In the genomic region with DNA sequence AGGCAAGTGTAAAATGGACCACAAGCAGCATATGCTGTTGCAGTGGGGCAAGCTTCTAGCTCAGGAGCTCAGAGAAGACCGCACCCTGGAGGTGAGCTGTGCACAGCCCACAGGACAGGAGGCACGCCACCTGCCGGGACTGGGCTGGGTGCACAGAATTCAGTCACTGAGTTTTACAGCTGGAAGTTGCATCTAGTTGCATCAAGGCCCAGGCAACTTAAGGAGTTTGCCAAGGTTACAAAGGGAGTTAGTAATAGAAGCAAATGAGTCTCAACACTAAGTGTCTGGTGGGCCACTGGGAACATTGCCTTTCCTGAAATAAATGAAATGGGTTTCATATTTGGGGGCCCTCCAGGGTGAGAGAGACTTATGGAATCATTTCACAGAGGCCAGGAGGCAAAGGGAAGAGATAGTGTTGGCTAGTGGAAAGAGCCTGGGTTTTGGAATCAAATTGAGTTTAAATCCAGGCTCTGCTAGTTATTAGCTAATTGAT, we compare ENCODE assay signal across 8 cellular contexts. TPM values are rescaled to one million over a fixed set of nuclear protein-coding genes. Genes with fewer than 3 reads are reported as not detected.
DNase-seq lines count a peak whose midpoint lies in the region; ATAC-seq and TF ChIP-seq lines count a peak whose summit lies in the region.

No MANE protein-coding gene starts in this region.

- no peaks in the 10 kb centered on the region for H3K9me3 Mint-ChIP-seq in activated naive CD8-positive, alpha-beta T cell treated with anti-CD3 and anti-CD28 coated beads for 36 hours

- H3K4me3 ChIP-seq in GM12875 (ENCODE audit: low read depth, low read length) (no peak overlapping the region), HL-60 (replicated peaks; ENCODE audit: insufficient read depth, low read length) (no peak overlapping the region)

- H3K4me1 Mint-ChIP-seq in activated naive CD8-positive, alpha-beta T cell treated with anti-CD3 and anti-CD28 coated beads for 36 hours, result peaks cover 54% of the 10 kb centered on the region

- TF ChIP-seq CTCF in GM12875 (IDR thresholded peaks at IDR 0.05; ENCODE audit: borderline replicate concordance, insufficient read depth, low read depth, low read length), result peak; percentile 90
- no peak for TF ChIP-seq CTCF in HL-60 (IDR thresholded peaks at IDR 0.05; ENCODE audit: insufficient read depth, low read length)

- ATAC-seq in GM21390 (IDR thresholded peaks at IDR 0.05; ENCODE audit: unreplicated experiment), result peak; percentile 59

- peaks cover 13% of the 10 kb centered on the region for H3K27me3 Mint-ChIP-seq in activated naive CD8-positive, alpha-beta T cell treated with anti-CD3 and anti-CD28 coated beads for 36 hours

- H3K27ac ChIP-seq in HL-60 (replicated peaks), result peak overlapping the region; percentile 69

- H3K4me3 Mint-ChIP-seq in activated naive CD8-positive, alpha-beta T cell treated with anti-CD3 and anti-CD28 coated beads for 36 hours, result no peak overlapping the region

- no peaks in the 10 kb centered on the region for H3K27me3 ChIP-seq in HL-60 (ENCODE audit: insufficient read depth, poor library complexity, severe bottlenecking)

- DNase-seq in HL-60 (ENCODE audit: low read depth in 1 of 2, low spot score in 1 of 2), result peak in 1 of 2 experiments; percentile 75
- peak; percentile 24 for DNase-seq in activated naive CD8-positive, alpha-beta T cell treated with anti-CD3 and anti-CD28 coated beads for 36 hours
- DNase-seq in renal cortical epithelial cell (ENCODE audit: low read depth), result peak; percentile 29
- DNase-seq in T-helper 9 cell, result no peak
- no peak for DNase-seq in ecto neural progenitor cell (ENCODE audit: low spot score)
- no peak for DNase-seq in NCI-H2081 treated with DMSO at 0.1 percent for 48 hours (lab: John Stamatoyannopoulos, UW)

- peak overlapping the region; percentile 90 for H3K27ac Mint-ChIP-seq in activated naive CD8-positive, alpha-beta T cell treated with anti-CD3 and anti-CD28 coated beads for 36 hours

- H3K36me3 Mint-ChIP-seq in activated naive CD8-positive, alpha-beta T cell treated with anti-CD3 and anti-CD28 coated beads for 36 hours, result no peaks in the 10 kb centered on the region

RNA-seq across cellular contexts. Expression of a gene that starts 36.0 kb away (rescaled TPM):
- total RNA-seq in activated naive CD8-positive, alpha-beta T cell treated with anti-CD3 and anti-CD28 coated beads for 36 hours, result not detected
- 0.25 and 0.69 TPM in 2 replicates for total RNA-seq in renal cortical epithelial cell

Comparison
In these comparisons a context has a peak if more than half of its experiments do, and no peak if none do; other contexts are left out.
1. DNase-seq: peak in activated naive CD8-positive, alpha-beta T cell treated with anti-CD3 and anti-CD28 coated beads for 36 hours (single experiment) and renal cortical epithelial cell (single experiment); none in T-helper 9 cell (single experiment), ecto neural progenitor cell (single experiment) and NCI-H2081 treated with DMSO at 0.1 percent for 48 hours (single experiment).